In genomic region chr5:43396762-43397304, GRCh38 we compare ENCODE assay signal across 8 cellular contexts. TPM values are rescaled to one million over a fixed set of nuclear protein-coding genes. Genes with fewer than 3 reads are reported as not detected.
DNase-seq lines count a peak whose midpoint lies in the region; ATAC-seq, FAIRE-seq and TF ChIP-seq lines count a peak whose summit lies in the region.

No MANE protein-coding gene starts in this region.

- intact Hi-C loops in GM12878 (cut with micrococcal nuclease; ENCODE audit: unreplicated experiment) (loop anchor here (2.0 to 10.0 kb wide), 2 partner anchors 86 to 208 kb away; partner anchors contain the start of genes NNT and TMEM267), left colon (cut with DNase I, micrococcal nuclease) (no loop called here)

- FAIRE-seq in GM12878 (lab: Jason Lieb, UNC), result peak; percentile 84

- POLR2A ChIA-PET in GM12878 (lab: Charles Lee), result no interaction called here

- TF ChIP-seq RAD21 in GM12878 (IDR thresholded peaks at IDR 0.05; ENCODE audit: insufficient read depth, low read depth, low read length), result no peak

- TF ChIP-seq EP300 in GM12878 (IDR thresholded peaks at IDR 0.05; ENCODE audit: borderline replicate concordance in 1 of 2, control insufficient read depth in 1 of 2, low read depth in 2 of 2, low read length in 2 of 2), result no peak

- no peaks in the 10 kb centered on the region for H3K27me3 ChIP-seq in GM12878 (replicated peaks in 1 of 2; ENCODE audit: control insufficient read depth in 2 of 2, insufficient read depth in 2 of 2, low read length in 1 of 2)

- ATAC-seq in HG03108 (IDR thresholded peaks at IDR 0.05; ENCODE audit: unreplicated experiment) (peak; percentile 97), GM12878 (peak; percentile 94), left colon (peak; percentile 90)

- BruUV-seq in GM12878 (replicated peaks; lab: Mats Ljungman, UMichigan), result no TSS peak

- H3K36me3 ChIP-seq in GM12878 (ENCODE audit: control insufficient read depth in 2 of 2, insufficient read depth in 2 of 2, low read length in 1 of 2), result no peaks in the 10 kb centered on the region

- peak overlapping the region; percentile 90 for H3K4me2 ChIP-seq in GM12878 (ENCODE audit: control insufficient read depth, insufficient read depth)

- DNase-seq in SKM-1 treated with dmso at 0.1 percent for 144 hours (lab: John Stamatoyannopoulos, UW; ENCODE audit: unreplicated experiment) (peak; percentile 36), SKM-1 (lab: John Stamatoyannopoulos, UW; ENCODE audit: unreplicated experiment) (no peak), T-helper 9 cell (peak; percentile 28), GM12878 (ENCODE audit: low read depth, low spot score) (peak; percentile 17), left colon (peak; percentile 51 to 69), COR-L47 (lab: John Stamatoyannopoulos, UW) (no peak)
- DNase-seq in stimulated activated CD8-positive, alpha-beta memory T cell treated with anti-CD3 and anti-CD28 coated beads, Interleukin-12 subunit alpha, Interleukin-12 subunit beta, amount 100 ng/mL, for 24 hours (ENCODE audit: extremely low read depth), result peak; percentile 23

- H3K27ac ChIP-seq in GM12878 (ENCODE audit: control insufficient read depth, insufficient read depth), result peak overlapping the region; percentile 52

- no peaks in the 10 kb centered on the region for H3K79me2 ChIP-seq in GM12878 (ENCODE audit: control insufficient read depth, insufficient read depth, low read length)

- peak overlapping the region; percentile 64 for H3K4me3 ChIP-seq in GM12878

- in situ Hi-C loops in GM12878 (cut with MboI), result no loop called here

- TF ChIP-seq CTCF in GM12878 (IDR thresholded peaks at IDR 0.05 in 2 of 3, conservative IDR thresholded peaks at IDR 0.05 in 1 of 3; ENCODE audit: control insufficient read depth in 2 of 3, extremely low read depth in 1 of 3, insufficient read depth in 1 of 3, low read depth in 3 of 3, low read length in 3 of 3), result no peak

- 26% methylated on average over 53 of the region's 53 CpGs for WGBS in GM12878 (ENCODE audit: insufficient coverage, insufficient replicate concordance, low lambda C conversion rate, missing lambda C conversion rate)

- CTCF ChIA-PET in GM12878 (lab: Yijun Ruan, JAX), result interaction anchor here (0.7 to 3.5 kb wide), 3 partner anchors 87 to 290 kb away, joined by 3 to 12 read pairs (median 3); partner anchors contain the start of gene TMEM267

- no peaks in the 10 kb centered on the region for H4K20me1 ChIP-seq in GM12878 (ENCODE audit: control insufficient read depth, insufficient read depth)

- peak; percentile 68 for TF ChIP-seq POLR2A in GM12878 (IDR thresholded peaks at IDR 0.05; ENCODE audit: low read depth, low read length)

- peak overlapping the region; percentile 70 for H3K9ac ChIP-seq in GM12878 (ENCODE audit: control insufficient read depth, insufficient read depth, low read length)

- SMC1A ChIA-PET in GM12878 (lab: Charles Lee; ENCODE audit: uncharacterized antibody, unreplicated experiment), result interaction anchor here (1.0 to 3.4 kb wide), 4 partner anchors 10 to 93 kb away, joined by 3 to 11 read pairs (median 3); partner anchors contain the start of gene TMEM267

- peak overlapping the region; percentile 94 for H2AFZ ChIP-seq in GM12878 (ENCODE audit: control insufficient read depth, low read depth, low read length)

- H3K4me1 ChIP-seq in GM12878 (ENCODE audit: control insufficient read depth, insufficient read depth, low read length), result no peaks in the 10 kb centered on the region

- H3K9me3 ChIP-seq in GM12878 (replicated peaks; ENCODE audit: control insufficient read depth, insufficient read depth, low read length), result no peaks in the 10 kb centered on the region

- RAD21 ChIA-PET in GM12878 (lab: Charles Lee; ENCODE audit: unreplicated experiment), result interaction anchor here (1.4 to 1.8 kb wide), 2 partner anchors 87 to 291 kb away, joined by 3 to 5 read pairs; partner anchors contain the start of gene TMEM267

TF ChIP-seq in GM12878, 131 proteins besides CTCF, POLR2A, EP300 and RAD21 (continues in another document):
- TF ChIP-seq PKNOX1 (IDR thresholded peaks at IDR 0.05) (0 out of 2 replicates have a peak, but pooled peaks have one; percentile 17), CREB1 (IDR thresholded peaks at IDR 0.05; ENCODE audit: low read depth) (0 out of 2 replicates have a peak, but pooled peaks have one; percentile 9), YY1 (IDR thresholded peaks at IDR 0.05; ENCODE audit: low read depth, low read length) (peak; percentile 31; the same call in 1 of the 2 replicates), MAX (IDR thresholded peaks at IDR 0.05; ENCODE audit: low read depth, low read length) (0 out of 2 replicates have a peak, but pooled peaks have one; percentile 26), PML (IDR thresholded peaks at IDR 0.05; ENCODE audit: low read length) (0 out of 2 replicates have a peak, but pooled peaks have one; percentile 44), POLR2AphosphoS5 (IDR thresholded peaks at IDR 0.05; ENCODE audit: low read length) (peak; percentile 35; the same call in 1 of the 2 replicates), HDAC6 (IDR thresholded peaks at IDR 0.05; ENCODE audit: unreplicated experiment) (peak; percentile 97), CBX5 (IDR thresholded peaks at IDR 0.05; ENCODE audit: low read depth) (0 out of 2 replicates have a peak, but pooled peaks have one; percentile 52), CREM (IDR thresholded peaks at IDR 0.05; ENCODE audit: low read depth) (peak; percentile 43; the same call in 1 of the 2 replicates), E4F1 (IDR thresholded peaks at IDR 0.05; ENCODE audit: borderline replicate concordance, partially characterized antibody) (peak; percentile 73), TAF1 (IDR thresholded peaks at IDR 0.05; ENCODE audit: borderline replicate concordance, low read depth, low read length) (no peak)

RNA-seq across cellular contexts. Expression of gene CCL28, which starts 15.4 kb away (rescaled TPM):
- 10.8 and 11.5 TPM in 2 replicates for total RNA-seq in GM12878 (2013; cell fraction: nucleolus; rRNA removed)
- total RNA-seq in GM12878 (2014; rRNA removed) (5.6 and 6.3 TPM in 2 replicates), GM12878 (2014; rRNA removed; fragmentation: Illumina TruSeq; extraction: Trizol) (6.2 and 6.4 TPM in 2 replicates), GM12878 (2021) (3.4 and 3.6 TPM in 2 replicates), left colon (100 to 1,000 TPM in 1 of 2 donors, 10 to 100 TPM in 1; 97.0 to 144 TPM)
- polyA plus RNA-seq in GM12878 (2011; ENCODE audit: low read depth), result 3.9 TPM
- polyA plus RNA-seq in GM12878 (2011; rRNA removed) (1.5 and 1.7 TPM in 2 replicates), GM12878 (2014; fragmentation: Illumina TruSeq; extraction: Trizol) (6.3 and 8.2 TPM in 2 replicates), GM12878 (2014; fragmentation: Nextera tagmentation; extraction: Ambion mirVana) (1 to 10 TPM; 3.9 to 4.2 TPM), GM12878 (2014; rRNA removed) (4.3 and 7.5 TPM in 2 replicates), GM12878 (2016; fragmentation: Nextera tagmentation; extraction: Ambion mirVana) (1 to 10 TPM; 3.1 to 4.5 TPM)
- polyA plus RNA-seq in GM12878 (2011; cell fraction: cytosol; rRNA removed), result 0.65 and 0.81 TPM in 2 replicates
- polyA plus RNA-seq in GM12878 (2011; cell fraction: nucleus; rRNA removed), result 0.56 and 1.1 TPM in 2 replicates
- polyA plus RNA-seq in GM12878 (2012), result 5.1 and 6.7 TPM in 2 replicates
- 0.51 and 0.77 TPM in 2 replicates for polyA minus RNA-seq in GM12878 (2011; rRNA and poly(A)+ RNA removed)
- polyA minus RNA-seq in GM12878 (2011; cell fraction: cytosol; rRNA and poly(A)+ RNA removed), result 0.42 TPM in 1 of 2 replicates, not detected in the other
- 0.36 and 0.86 TPM in 2 replicates for polyA minus RNA-seq in GM12878 (2011; cell fraction: nucleus; rRNA and poly(A)+ RNA removed)

Comparison
In these comparisons a context has a peak if more than half of its experiments do, and no peak if none do; other contexts are left out.
1. DNase-seq: peak in SKM-1 treated with dmso at 0.1 percent for 144 hours (single experiment), T-helper 9 cell (single experiment), GM12878 (single experiment), left colon (2 of 2) and stimulated activated CD8-positive, alpha-beta memory T cell treated with anti-CD3 and anti-CD28 coated beads, Interleukin-12 subunit alpha, Interleukin-12 subunit beta, amount 100 ng/mL, for 24 hours (single experiment); none in SKM-1 (single experiment) and COR-L47 (single experiment).
2. RNA of gene CCL28, which starts 15.4 kb away (total RNA-seq): 97.0 to 144 TPM in left colon; 3.4 to 11.5 TPM in GM12878; every median in the first group is over 4 times any median in the second.
3. Peak in every context shown above with its lines, with median percentiles within 50 percentile points of each other: ATAC-seq.